1 cellular context compared by ENCODE assay signal in genomic region chr2:30511122-30512083, GRCh38.
TF ChIP-seq lines count a peak whose summit lies in the region.

No MANE protein-coding gene starts in this region.

TF ChIP-seq in HepG2, 621 proteins besides CTCF, POLR2A, EP300 and RAD21 (continued from another document):
- peak; percentile 52; the same call in 1 of the 2 replicates for TF ChIP-seq NR2F2 (IDR thresholded peaks at IDR 0.05; ENCODE audit: borderline replicate concordance, low read depth)
- peak; percentile 38; the same call in 1 of the 2 replicates for TF ChIP-seq BCL6 (CRISPR knock-in tag; IDR thresholded peaks at IDR 0.05)
- 0 out of 2 replicates have a peak, but pooled peaks have one; percentile 1 for TF ChIP-seq ZNF503 (CRISPR knock-in tag; IDR thresholded peaks at IDR 0.05)
- 0 out of 2 replicates have a peak, but pooled peaks have one; percentile 24 for TF ChIP-seq RCOR2 (CRISPR knock-in tag; IDR thresholded peaks at IDR 0.05)
- TF ChIP-seq ARID5B (CRISPR knock-in tag; IDR thresholded peaks at IDR 0.05): peak; percentile 92
- peak; percentile 66 for TF ChIP-seq HNF4A (CRISPR knock-in tag; IDR thresholded peaks at IDR 0.05)
- peak; percentile 68; the same call in 1 of the 2 replicates for TF ChIP-seq TCF7 (IDR thresholded peaks at IDR 0.05; ENCODE audit: low read depth)
- TF ChIP-seq SOX6 (IDR thresholded peaks at IDR 0.05): no peak
- peak; percentile 45; the same call in 1 of the 2 replicates for TF ChIP-seq SOX6 (CRISPR knock-in tag; IDR thresholded peaks at IDR 0.05)
- peak; percentile 40 for TF ChIP-seq TEAD3 (CRISPR knock-in tag; optimal IDR thresholded peaks at IDR 0.05; ENCODE audit: borderline replicate concordance)
- no peak for TF ChIP-seq HIVEP1 (CRISPR knock-in tag; IDR thresholded peaks at IDR 0.05)
